ENCODE assay signal across 6 cellular contexts in the genomic region with DNA sequence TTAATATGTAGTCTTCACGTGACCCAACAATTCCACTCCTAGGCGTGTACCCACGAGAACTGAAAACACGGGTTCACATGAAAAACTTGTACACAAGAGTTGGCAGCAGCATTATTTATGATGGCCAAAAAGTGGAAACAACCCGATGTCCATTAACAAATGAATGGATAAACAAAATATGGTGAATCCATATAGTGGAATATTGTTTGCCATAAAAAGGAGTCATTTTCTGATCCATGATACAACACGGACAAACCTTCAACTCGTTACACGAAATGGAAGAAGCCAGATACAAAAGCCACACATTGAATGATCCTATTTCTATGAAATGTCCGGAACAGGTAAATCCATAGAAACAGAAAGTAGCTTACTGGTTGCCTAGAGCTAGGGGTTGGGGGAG.
"Had no signal": no experiment of that assay in that cellular context is flagged by ENCODE, and none has a peak within 500 bp of the region (broad histone marks: within the 10 kb centered on the region; RNA-seq: fewer than 3 reads in every experiment).

No MANE protein-coding gene starts in this region.

- H3K4me3 ChIP-seq: GM23248, HAP-1 had no signal

- DNase-seq: GM23248, GOT3, H7, KBM-7 had no signal

- H3K27ac ChIP-seq: GM23248, KMS-11 had no signal

- H3K9me3 ChIP-seq: HAP-1 had no signal

- H3K36me3 ChIP-seq: HAP-1 had no signal

- H3K4me1 ChIP-seq: HAP-1 had no signal
